In the genomic region with DNA sequence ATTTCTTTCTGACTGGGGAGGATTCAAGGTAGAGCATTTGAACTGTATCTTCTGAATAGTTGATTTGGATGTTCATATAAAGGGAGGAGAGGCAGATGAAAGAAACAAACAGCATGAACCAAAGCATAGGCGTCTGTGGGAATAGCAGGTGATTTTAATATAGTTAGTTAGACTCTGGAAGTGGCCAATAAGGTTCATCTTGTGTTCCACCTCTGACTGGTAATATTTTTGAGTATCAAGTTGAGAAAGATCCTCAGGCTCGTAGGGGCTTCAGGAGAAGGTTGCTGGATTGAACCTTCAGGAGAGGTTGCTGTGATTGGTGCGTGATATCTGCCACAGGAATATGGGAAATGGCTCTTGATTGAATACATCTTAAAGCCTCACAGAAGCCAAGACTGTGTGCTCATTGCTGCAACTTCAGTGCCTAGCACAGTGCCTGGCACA, we compare ENCODE assay signal across 13 cellular contexts. TPM values are rescaled to one million over a fixed set of nuclear protein-coding genes. Genes with fewer than 3 reads are reported as not detected.
DNase-seq lines count a peak whose midpoint lies in the region; ATAC-seq and TF ChIP-seq lines count a peak whose summit lies in the region.
"Had no signal": no experiment of that assay in that cellular context is flagged by ENCODE, and none has a peak within 500 bp of the region (broad histone marks: within the 10 kb centered on the region; RNA-seq: fewer than 3 reads in every experiment).

No MANE protein-coding gene starts in this region.

- BruUV-seq in IMR-90 (replicated peaks; lab: Mats Ljungman, UMichigan) (no TSS peak), Caco-2 (replicated peaks; lab: Mats Ljungman, UMichigan) (no TSS peak)

- dilution Hi-C loops in IMR-90 (cut with HindIII; ENCODE audit: low sequenced_read_pairs, unreplicated experiment) = no loop called here

- H3K4me3 Mint-ChIP-seq in activated naive CD8-positive, alpha-beta T cell treated with anti-CD3 and anti-CD28 coated beads for 36 hours = no peak overlapping the region
- H3K4me3 Mint-ChIP-seq in naive B cell (no peak overlapping the region), Caco-2 (ENCODE audit: unreplicated experiment) (no peak overlapping the region)
- H3K4me3 Mint-ChIP-seq: activated CD4-positive, alpha-beta T cell treated with anti-CD3 and anti-CD28 coated beads, Interleukin-2, amount 10 ng/mL, durations not matched to agents 7 days and 5 days had no signal

- WGBS in IMR-90 (ENCODE audit: extremely low coverage in 2 of 2, insufficient read length in 1 of 2), 2 experiments = 80% methylated on average over 1 of the region's 3 CpGs; no CpG with 5 or more reads in 1 of the 2 experiments

- peak overlapping the region; percentile 47 for H3K27ac Mint-ChIP-seq in activated naive CD8-positive, alpha-beta T cell treated with anti-CD3 and anti-CD28 coated beads for 36 hours
- H3K27ac Mint-ChIP-seq in naive B cell (peak overlapping the region in 5 of 6 donors; percentile 0 to 71 (median 44)), Caco-2 (ENCODE audit: unreplicated experiment) (no peak overlapping the region)
- H3K27ac Mint-ChIP-seq: activated CD4-positive, alpha-beta T cell treated with anti-CD3 and anti-CD28 coated beads, Interleukin-2, amount 10 ng/mL, durations not matched to agents 7 days and 5 days had no signal

- no peak overlapping the region for H2BK20ac ChIP-seq in IMR-90 (ENCODE audit: low read depth, low read length)

- H3K79me2 ChIP-seq in DOHH2 (ENCODE audit: control insufficient read depth, low read length) = peaks cover 5% of the 10 kb centered on the region

- no peak overlapping the region for H2BK15ac ChIP-seq in IMR-90 (ENCODE audit: low read depth, low read length)

- no peak overlapping the region for H4K5ac ChIP-seq in IMR-90 (ENCODE audit: low read depth, low read length)

- peaks cover 54% of the 10 kb centered on the region for H3K36me3 Mint-ChIP-seq in activated naive CD8-positive, alpha-beta T cell treated with anti-CD3 and anti-CD28 coated beads for 36 hours
- H3K36me3 Mint-ChIP-seq in naive B cell = peaks cover 30 to 34% of the 10 kb centered on the region in 2 donors
- H3K36me3 Mint-ChIP-seq in Caco-2 (ENCODE audit: insufficient read depth, unreplicated experiment) = peaks cover 46% of the 10 kb centered on the region

- POLR2A ChIA-PET in IMR-90 (lab: Charles Lee; ENCODE audit: unreplicated experiment) = no interaction called here
- POLR2A ChIA-PET in GM10248 (lab: Yijun Ruan, JAX) = interaction anchor here (0.8 to 1.3 kb wide), 2 partner anchors 12 to 186 kb away, joined by 4 to 17 read pairs; partner anchors contain the start of gene NFKBIZ
- POLR2A ChIA-PET in Caco-2 (lab: Charles Lee) = no interaction called here

- DNase-seq in IMR-90 (no peak), naive B cell (no peak), GM10248 (ENCODE audit: extremely low spot score) (no peak), medulla oblongata (ENCODE audit: extremely low spot score) (no peak), Caco-2 (no peak)
- DNase-seq in activated naive CD8-positive, alpha-beta T cell treated with anti-CD3 and anti-CD28 coated beads for 36 hours = no peak
- DNase-seq: activated CD4-positive, alpha-beta T cell treated with anti-CD3 and anti-CD28 coated beads, Interleukin-2, amount 10 ng/mL, durations not matched to agents 7 days and 5 days; central memory CD4-positive, alpha-beta T cell; MM.1S; thyroid gland had no signal

- H3K36me3 ChIP-seq in DOHH2 (ENCODE audit: control insufficient read depth, low read length) (peaks cover 52% of the 10 kb centered on the region), IMR-90 (ENCODE audit: control insufficient read depth, insufficient read depth, low read length) (peaks cover 25% of the 10 kb centered on the region), Caco-2 (ENCODE audit: control insufficient read depth, insufficient read depth, low read length) (peaks cover 4% of the 10 kb centered on the region)

- no peak overlapping the region for H2AK9ac ChIP-seq in IMR-90 (replicated peaks; ENCODE audit: low read depth, low read length, poor library complexity)

- no peak for TF ChIP-seq CTCF in DOHH2 (IDR thresholded peaks at IDR 0.05; ENCODE audit: low read depth, low read length, poor library complexity, severe bottlenecking)
- TF ChIP-seq CTCF in IMR-90 (conservative IDR thresholded peaks at IDR 0.05; ENCODE audit: low read depth, low read length) = no peak
- no peak for TF ChIP-seq CTCF in GM10248 (IDR thresholded peaks at IDR 0.05; ENCODE audit: control extremely low read depth, extremely low read depth, low read depth, missing control alignments)
- no peak for TF ChIP-seq CTCF in Caco-2 (IDR thresholded peaks at IDR 0.05; ENCODE audit: insufficient read depth in 1 of 2, low read depth in 1 of 2, low read length in 1 of 2, severe bottlenecking in 1 of 2, unreplicated experiment in 1 of 2)

- H3K27me3 ChIP-seq in DOHH2 (ENCODE audit: control insufficient read depth, low read length) = no peaks in the 10 kb centered on the region
- no peaks in the 10 kb centered on the region for H3K27me3 ChIP-seq in IMR-90 (ENCODE audit: control insufficient read depth, insufficient read depth, low read length)
- no peaks in the 10 kb centered on the region for H3K27me3 ChIP-seq in Caco-2 (replicated peaks; ENCODE audit: control insufficient read depth, insufficient read depth, low read length)
- H3K27me3 ChIP-seq: thyroid gland had no signal

- H3K23ac ChIP-seq in IMR-90 (ENCODE audit: low read depth, low read length) = no peak overlapping the region

- H3K14ac ChIP-seq in IMR-90 (replicated peaks; ENCODE audit: low read depth, low read length) = no peak overlapping the region

- peaks cover 61% of the 10 kb centered on the region for H3K4me1 Mint-ChIP-seq in activated naive CD8-positive, alpha-beta T cell treated with anti-CD3 and anti-CD28 coated beads for 36 hours
- H3K4me1 Mint-ChIP-seq in naive B cell (peaks cover 32 to 49% (median 39%) of the 10 kb centered on the region in 3 donors), Caco-2 (ENCODE audit: low read depth, unreplicated experiment) (peaks cover under 1% of the 10 kb centered on the region)

- H3K9me1 ChIP-seq in IMR-90 (ENCODE audit: insufficient read depth, low read length) = peaks cover 6% of the 10 kb centered on the region

- peak; percentile 58; the same call in 1 of the 2 replicates for TF ChIP-seq POLR2A in IMR-90 (IDR thresholded peaks at IDR 0.05; ENCODE audit: low read depth, low read length)

- no peak overlapping the region for H3K9ac ChIP-seq in IMR-90 (ENCODE audit: low read depth, low read length)

- H3K56ac ChIP-seq in IMR-90 (ENCODE audit: extremely low read depth, insufficient read depth, low read length) = no peak overlapping the region

- no peak overlapping the region for H3K4me2 ChIP-seq in DOHH2 (ENCODE audit: low read length)
- H3K4me2 ChIP-seq in IMR-90 (ENCODE audit: low read depth, low read length) = no peak overlapping the region

- no peak overlapping the region for H2AK5ac ChIP-seq in IMR-90 (ENCODE audit: low read depth, low read length)

- no peaks in the 10 kb centered on the region for H3K9me2 ChIP-seq in DOHH2 (replicated peaks; ENCODE audit: control insufficient read depth, low read length)

- in situ Hi-C loops in IMR-90 (cut with MboI; ENCODE audit: low sequenced_read_pairs) = no loop called here

- H3K4me1 ChIP-seq in DOHH2 (ENCODE audit: control insufficient read depth, low read length) (peaks cover 46% of the 10 kb centered on the region), IMR-90 (ENCODE audit: control insufficient read depth, insufficient read depth, low read length) (peaks cover 6% of the 10 kb centered on the region), Caco-2 (no peaks in the 10 kb centered on the region)

- peak overlapping the region; percentile 15 for H3K27ac ChIP-seq in DOHH2 (ENCODE audit: low read depth, low read length)
- no peak overlapping the region for H3K27ac ChIP-seq in IMR-90 (ENCODE audit: insufficient read depth, low read length)
- H3K27ac ChIP-seq: HL-60, thyroid gland had no signal

- H4K20me1 ChIP-seq in DOHH2 (ENCODE audit: control insufficient read depth, insufficient read depth, low read depth, low read length) (no peaks in the 10 kb centered on the region), IMR-90 (ENCODE audit: insufficient read depth, low read length) (peaks cover 31% of the 10 kb centered on the region)

- intact Hi-C loops in IMR-90 (cut with micrococcal nuclease) = no loop called here
- intact Hi-C loops in Caco-2 (cut with micrococcal nuclease; ENCODE audit: unreplicated experiment) = no loop called here

- TF ChIP-seq RAD21 in IMR-90 (IDR thresholded peaks at IDR 0.05; ENCODE audit: low read length) = no peak

- peak overlapping the region; percentile 1 for H2BK5ac ChIP-seq in IMR-90 (ENCODE audit: low read depth, low read length, poor library complexity, severe bottlenecking)

- CTCF ChIA-PET in IMR-90 (lab: Yijun Ruan, JAX) = no interaction called here
- CTCF ChIA-PET in GM10248 (lab: Yijun Ruan, JAX) = no interaction called here
- CTCF ChIA-PET in Caco-2 (lab: Charles Lee) = no interaction called here

- H3K9me3 ChIP-seq in DOHH2 (ENCODE audit: control insufficient read depth, insufficient read depth, low read length) (no peaks in the 10 kb centered on the region), IMR-90 (ENCODE audit: control insufficient read depth, insufficient read depth, low read length) (no peaks in the 10 kb centered on the region), Caco-2 (no peaks in the 10 kb centered on the region)
- H3K9me3 ChIP-seq: thyroid gland had no signal

- H2AFZ ChIP-seq in IMR-90 (replicated peaks; ENCODE audit: low read length, poor library complexity) = no peak overlapping the region

- no peak overlapping the region for H3K18ac ChIP-seq in IMR-90 (ENCODE audit: low read depth, low read length)

- H4K91ac ChIP-seq in IMR-90 (ENCODE audit: insufficient read depth, low read depth, low read length) = no peak overlapping the region

- H3K27me3 Mint-ChIP-seq in activated naive CD8-positive, alpha-beta T cell treated with anti-CD3 and anti-CD28 coated beads for 36 hours = no peaks in the 10 kb centered on the region
- H3K27me3 Mint-ChIP-seq in naive B cell = no peaks in the 10 kb centered on the region
- no peaks in the 10 kb centered on the region for H3K27me3 Mint-ChIP-seq in Caco-2 (ENCODE audit: insufficient read depth, unreplicated experiment)
- H3K27me3 Mint-ChIP-seq: activated CD4-positive, alpha-beta T cell treated with anti-CD3 and anti-CD28 coated beads, Interleukin-2, amount 10 ng/mL, durations not matched to agents 7 days and 5 days had no signal

- no peaks in the 10 kb centered on the region for H3K9me3 Mint-ChIP-seq in activated naive CD8-positive, alpha-beta T cell treated with anti-CD3 and anti-CD28 coated beads for 36 hours
- no peaks in the 10 kb centered on the region for H3K9me3 Mint-ChIP-seq in naive B cell
- H3K9me3 Mint-ChIP-seq in Caco-2 (ENCODE audit: unreplicated experiment) = no peaks in the 10 kb centered on the region
- H3K9me3 Mint-ChIP-seq: activated CD4-positive, alpha-beta T cell treated with anti-CD3 and anti-CD28 coated beads, Interleukin-2, amount 10 ng/mL, durations not matched to agents 7 days and 5 days had no signal

- H3K4me3 ChIP-seq in DOHH2 (ENCODE audit: low read length) (no peak overlapping the region), IMR-90 (ENCODE audit: insufficient read depth, low read depth, low read length) (no peak overlapping the region), Caco-2 (ENCODE audit: low read depth, low read length) (no peak overlapping the region)
- H3K4me3 ChIP-seq: thyroid gland had no signal

- H3K4ac ChIP-seq in IMR-90 (ENCODE audit: low read depth, low read length) = no peak overlapping the region

- ATAC-seq in IMR-90 (ENCODE audit: low read depth) (no peak; the same call in 1 of the 2 replicates), naive B cell (ENCODE audit: low read depth in 2 of 2) (no peak), GM21381 (IDR thresholded peaks at IDR 0.05; ENCODE audit: unreplicated experiment) (no peak)

- H3F3A ChIP-seq in DOHH2 (ENCODE audit: control insufficient read depth, insufficient read depth) = peaks cover 54% of the 10 kb centered on the region

- H3K79me1 ChIP-seq in IMR-90 (ENCODE audit: low read depth in 1 of 2, low read length in 2 of 2) = peaks cover 13 to 20% of the 10 kb centered on the region in 2 experiments

- no peak overlapping the region for H4K8ac ChIP-seq in IMR-90 (ENCODE audit: low read depth in 2 of 2, low read length in 2 of 2)

- H2BK120ac ChIP-seq in IMR-90 (ENCODE audit: low read depth, low read length) = no peak overlapping the region

RNA-seq across cellular contexts. Expression of gene NFKBIZ, which starts 12.7 kb away (rescaled TPM):
- total RNA-seq in IMR-90 (2012; rRNA removed) = 35.0 and 43.0 TPM in 2 replicates
- 40.9 and 56.2 TPM in 2 replicates for polyA plus RNA-seq in IMR-90 (2012; rRNA removed)
- 42.6 and 52.3 TPM in 2 replicates for polyA plus RNA-seq in IMR-90 (2012; cell fraction: cytosol; rRNA removed)
- 482 and 691 TPM in 2 replicates for polyA plus RNA-seq in IMR-90 (2012; cell fraction: nucleus; rRNA removed; ENCODE audit: low replicate concordance)
- total RNA-seq in activated naive CD8-positive, alpha-beta T cell treated with anti-CD3 and anti-CD28 coated beads for 36 hours = 10 to 100 TPM; 57.7 to 58.8 TPM
- 10 to 100 TPM in 5 of 6 donors, 1 to 10 TPM in 1; 7.4 to 28.5 (median 21.9) TPM for polyA plus RNA-seq in naive B cell (ENCODE audit: low read depth in 6 of 6)
- total RNA-seq in Caco-2 (2022) = 20.2 and 24.5 TPM in 2 replicates
